9 cellular contexts compared by ENCODE assay signal in genomic region chr10:118332247-118332646, GRCh38. TPM values are rescaled to one million over a fixed set of nuclear protein-coding genes. Genes with fewer than 3 reads are reported as not detected.
DNase-seq lines count a peak whose midpoint lies in the region; ATAC-seq and TF ChIP-seq lines count a peak whose summit lies in the region.
"Had no signal": no experiment of that assay in that cellular context is flagged by ENCODE, and none has a peak within 500 bp of the region (broad histone marks: within the 10 kb centered on the region; RNA-seq: fewer than 3 reads in every experiment).

No MANE protein-coding gene starts in this region.

- H3K27me3 Mint-ChIP-seq in WTC11 (ENCODE audit: low read depth) = no peaks in the 10 kb centered on the region

- peak; percentile 5 for DNase-seq in GM20000 (ENCODE audit: low spot score)
- no peak for DNase-seq in WTC11 (ENCODE audit: low spot score)
- DNase-seq in COLO829 (ENCODE audit: low spot score) = no peak
- DNase-seq in ecto neural progenitor cell (ENCODE audit: low spot score) = no peak
- DNase-seq in dedifferentiated amniotic fluid mesenchymal stem cell (ENCODE audit: extremely low spot score) = no peak
- no peak for DNase-seq in NCI-H2171 (lab: John Stamatoyannopoulos, UW)
- DNase-seq: colonic mucosa had no signal

- peaks cover 40% of the 10 kb centered on the region for H3K36me3 Mint-ChIP-seq in WTC11

- TF ChIP-seq CTCF in GM20000 (IDR thresholded peaks at IDR 0.05; ENCODE audit: extremely low read depth, missing control alignments) (no peak), WTC11 (IDR thresholded peaks at IDR 0.05) (no peak)

- H3K4me1 Mint-ChIP-seq in WTC11 = no peaks in the 10 kb centered on the region

- H3K9me3 Mint-ChIP-seq in WTC11 = no peaks in the 10 kb centered on the region

- H3K27ac Mint-ChIP-seq in WTC11 = no peak overlapping the region

- ATAC-seq in GM18499 (IDR thresholded peaks at IDR 0.05; ENCODE audit: insufficient read depth, unreplicated experiment) (peak; percentile 61), HG03135 (IDR thresholded peaks at IDR 0.05; ENCODE audit: unreplicated experiment) (peak; percentile 77), WTC11 (peak; percentile 91)

- no peak overlapping the region for H3K4me3 Mint-ChIP-seq in WTC11

- POLR2A ChIA-PET in WTC11 (lab: Charles Lee) = interaction anchor here (0.6 kb wide), 1 partner anchor 15 kb away, joined by 3 read pairs; no protein-coding TSS in a partner anchor

- CTCF ChIA-PET in WTC11 (lab: Charles Lee) = no interaction called here

TF ChIP-seq in WTC11, 78 proteins besides CTCF, POLR2A, EP300 and RAD21:
- TF ChIP-seq NFATC4 (CRISPR knock-in tag; IDR thresholded peaks at IDR 0.05) = no peak
- TF ChIP-seq HMGXB4 (CRISPR knock-in tag; IDR thresholded peaks at IDR 0.05) = no peak
- no peak for TF ChIP-seq STAT6 (CRISPR knock-in tag; conservative IDR thresholded peaks at IDR 0.05; ENCODE audit: low read depth)

RNA-seq across cellular contexts. Expression of gene FAM204A, which starts 9.9 kb away (rescaled TPM):
- total RNA-seq in WTC11 (2021) = 33.3 to 36.7 TPM (median 36.1 TPM) in 3 replicates
